9 cellular contexts compared by ENCODE assay signal in genomic region chr9:109319072-109319630, GRCh38. TPM values are rescaled to one million over a fixed set of nuclear protein-coding genes. Genes with fewer than 3 reads are reported as not detected.
DNase-seq lines count a peak whose midpoint lies in the region; ATAC-seq and TF ChIP-seq lines count a peak whose summit lies in the region.
"Had no signal": no experiment of that assay in that cellular context is flagged by ENCODE, and none has a peak within 500 bp of the region (broad histone marks: within the 10 kb centered on the region; RNA-seq: fewer than 3 reads in every experiment).

No MANE protein-coding gene starts in this region.

- no peaks in the 10 kb centered on the region for H3K36me3 ChIP-seq in BLaER1 treated with 17β-estradiol and CSF1 and Interleukin-3, amounts not matched to agents 10 nM and 100 nM
- H3K36me3 ChIP-seq in mammary epithelial cell (ENCODE audit: insufficient read depth, low read length) (no peaks in the 10 kb centered on the region), mesenchymal stem cell (ENCODE audit: control insufficient read depth in 1 of 2, insufficient read depth in 2 of 2, low read depth in 1 of 2, low read length in 2 of 2) (no peaks in the 10 kb centered on the region), tibial artery (no peaks in the 10 kb centered on the region)

- in situ Hi-C loops in mammary epithelial cell (cut with MboI; ENCODE audit: low sequenced_read_pairs in 2 of 2), result loop anchor here in 1 of 2 donors (5.0 kb wide), 2 partner anchors 62 to 137 kb away; no protein-coding TSS in a partner anchor

- peaks cover 0 to 47% (median 20%) of the 10 kb centered on the region in 11 experiments; a peak in 15 of 22 replicates for H4K20me1 ChIP-seq in BLaER1 treated with 17β-estradiol and CSF1 and Interleukin-3, amounts not matched to agents 10 nM and 100 nM
- no peaks in the 10 kb centered on the region for H4K20me1 ChIP-seq in mammary epithelial cell (ENCODE audit: insufficient read depth, low read length)

- no peak overlapping the region for H4K8ac ChIP-seq in mesenchymal stem cell (ENCODE audit: low read length)

- H3K27ac ChIP-seq in BLaER1 treated with 17β-estradiol and CSF1 and Interleukin-3, amounts not matched to agents 10 nM and 100 nM, result no peak overlapping the region
- H3K27ac ChIP-seq in mammary epithelial cell (ENCODE audit: insufficient read depth, low read depth, low read length), result peak overlapping the region; percentile 32
- H3K27ac ChIP-seq in mesenchymal stem cell (ENCODE audit: low read length, poor library complexity, severe bottlenecking), result no peak overlapping the region
- no peak overlapping the region for H3K27ac ChIP-seq in tibial artery

- DNase-seq in NCI-H1092 treated with DMSO at 0.1 percent for 48 hours (lab: John Stamatoyannopoulos, UW) (peak; percentile 53), mammary epithelial cell (no peak), mesenchymal stem cell (no peak), kidney glomerular epithelial cell (lab: John Stamatoyannopoulos, UW) (no peak), DMS153 treated with DMSO at 0.1 percent for 48 hours (lab: John Stamatoyannopoulos, UW; ENCODE audit: unreplicated experiment) (no peak), tibial artery (no peak)
- DNase-seq: NCI-H1105 had no signal

- CTCF ChIA-PET in mammary epithelial cell (lab: Charles Lee; ENCODE audit: low non-redundant PET), result interaction anchor here (0.5 to 0.6 kb wide), 2 partner anchors 26 to 62 kb away, joined by 3 to 4 read pairs; no protein-coding TSS in a partner anchor

- WGBS in mammary epithelial cell (ENCODE audit: low coverage, missing lambda C conversion rate), result 36% methylated on average over 30 of the region's 39 CpGs
- WGBS in mesenchymal stem cell, result 10% methylated on average over 34 of the region's 39 CpGs

- no peak overlapping the region for H2AK5ac ChIP-seq in mesenchymal stem cell (ENCODE audit: low read length, severe bottlenecking)

- peaks cover 7 to 19% (median 13%) of the 10 kb centered on the region in 10 experiments; a peak in 14 of 20 replicates for H3K4me1 ChIP-seq in BLaER1 treated with 17β-estradiol and CSF1 and Interleukin-3, amounts not matched to agents 10 nM and 100 nM
- peaks cover 48% of the 10 kb centered on the region for H3K4me1 ChIP-seq in mammary epithelial cell (ENCODE audit: insufficient read depth, low read length)
- H3K4me1 ChIP-seq in mesenchymal stem cell (ENCODE audit: control insufficient read depth, insufficient read depth, low read depth, low read length), result peaks cover 13% of the 10 kb centered on the region
- H3K4me1 ChIP-seq in tibial artery, result peaks cover 0 to 17% (median 13%) of the 10 kb centered on the region in 4 donors

- no peak overlapping the region for H3K18ac ChIP-seq in mesenchymal stem cell (ENCODE audit: low read depth in 1 of 2, low read length in 2 of 2)

- TF ChIP-seq CTCF in mammary epithelial cell (conservative IDR thresholded peaks at IDR 0.05 in 1 of 2, IDR thresholded peaks at IDR 0.05 in 1 of 2; ENCODE audit: extremely low read depth in 1 of 2, insufficient read depth in 1 of 2, low read depth in 1 of 2, low read length in 2 of 2) (no peak), tibial artery (IDR thresholded peaks at IDR 0.05) (no peak)

- H2BK12ac ChIP-seq in mesenchymal stem cell (ENCODE audit: low read length in 2 of 2), result no peak overlapping the region

- H3K14ac ChIP-seq in mesenchymal stem cell (ENCODE audit: low read length in 2 of 2), result no peak overlapping the region

- peak overlapping the region in 1 of 2 experiments; percentile 50 for H3K23ac ChIP-seq in mesenchymal stem cell (ENCODE audit: low read length in 2 of 2)

- H3K4me3 ChIP-seq in BLaER1 treated with 17β-estradiol and CSF1 and Interleukin-3, amounts not matched to agents 10 nM and 100 nM, result peak overlapping the region in 5 of 10 experiments; percentile 63 to 76 (median 69); a peak in 7 of 20 replicates
- H3K4me3 ChIP-seq in mammary epithelial cell (replicated peaks in 1 of 3; ENCODE audit: insufficient read depth in 1 of 3, low read depth in 2 of 3, low read length in 3 of 3) (peak overlapping the region; percentile 48 to 79 (median 55)), mesenchymal stem cell (ENCODE audit: insufficient read depth in 1 of 2, low read depth in 1 of 2, low read length in 2 of 2) (peak overlapping the region in 1 of 2 experiments; percentile 3), tibial artery (no peak overlapping the region)

- peaks cover 44 to 70% (median 52%) of the 10 kb centered on the region in 11 experiments for H3K27me3 ChIP-seq in BLaER1 treated with 17β-estradiol and CSF1 and Interleukin-3, amounts not matched to agents 10 nM and 100 nM
- no peaks in the 10 kb centered on the region for H3K27me3 ChIP-seq in mammary epithelial cell (ENCODE audit: insufficient read depth, low read length)
- peaks cover 61 to 80% of the 10 kb centered on the region in 2 experiments for H3K27me3 ChIP-seq in mesenchymal stem cell (ENCODE audit: control insufficient read depth in 1 of 2, insufficient read depth in 1 of 2, low read length in 2 of 2)
- H3K27me3 ChIP-seq in tibial artery, result peaks cover 0 to 52% of the 10 kb centered on the region in 2 donors

- dilution Hi-C loops in mammary epithelial cell (cut with HindIII; ENCODE audit: low sequenced_read_pairs), result no loop called here

- H3K4me2 ChIP-seq in BLaER1 treated with 17β-estradiol and CSF1 and Interleukin-3, amounts not matched to agents 10 nM and 100 nM, result peak overlapping the region in 8 of 11 experiments; percentile 14 to 93 (median 90); a peak in 12 of 22 replicates
- H3K4me2 ChIP-seq in mammary epithelial cell (ENCODE audit: insufficient read depth, low read depth, low read length), result peak overlapping the region; percentile 91
- H3K4me2 ChIP-seq in mesenchymal stem cell (ENCODE audit: low read length, poor library complexity, severe bottlenecking), result peak overlapping the region; percentile 63

- H3K9ac ChIP-seq in BLaER1 treated with 17β-estradiol and CSF1 and Interleukin-3, amounts not matched to agents 10 nM and 100 nM, result no peak overlapping the region
- no peak overlapping the region for H3K9ac ChIP-seq in mammary epithelial cell (ENCODE audit: insufficient read depth, low read length)
- H3K9ac ChIP-seq in mesenchymal stem cell (ENCODE audit: low read length), result no peak overlapping the region

- H4K91ac ChIP-seq in mesenchymal stem cell (ENCODE audit: low read length), result no peak overlapping the region

- no peak overlapping the region for H2BK5ac ChIP-seq in mesenchymal stem cell (ENCODE audit: low read depth, low read length, poor library complexity, severe bottlenecking)

- no peaks in the 10 kb centered on the region for H3K9me3 ChIP-seq in BLaER1 treated with 17β-estradiol and CSF1 and Interleukin-3, amounts not matched to agents 10 nM and 100 nM (replicated peaks in 1 of 11)
- H3K9me3 ChIP-seq in mammary epithelial cell (replicated peaks; ENCODE audit: insufficient read depth, low read length), result no peaks in the 10 kb centered on the region
- no peaks in the 10 kb centered on the region for H3K9me3 ChIP-seq in mesenchymal stem cell (ENCODE audit: control insufficient read depth, low read length)
- no peaks in the 10 kb centered on the region for H3K9me3 ChIP-seq in tibial artery

- H3K79me1 ChIP-seq in mesenchymal stem cell (replicated peaks; ENCODE audit: low read length, poor library complexity, severe bottlenecking), result no peaks in the 10 kb centered on the region

- no TSS peak for BruUV-seq in mammary epithelial cell (replicated peaks; lab: Mats Ljungman, UMichigan)

- no peaks in the 10 kb centered on the region for H3K79me2 ChIP-seq in mammary epithelial cell (ENCODE audit: insufficient read depth, low read length)

- intact Hi-C loops in mammary epithelial cell (cut with micrococcal nuclease) (loop anchor here (1.0 to 5.0 kb wide), 3 partner anchors 21 to 468 kb away; partner anchors contain the start of gene CTNNAL1), tibial artery (cut with DNase I; ENCODE audit: low total_unique reads) (no loop called here)

- no peak overlapping the region for H2BK120ac ChIP-seq in mesenchymal stem cell (ENCODE audit: low read depth, low read length)

- no peak overlapping the region for H3K4ac ChIP-seq in mesenchymal stem cell (ENCODE audit: low read depth in 1 of 2, low read length in 2 of 2)

- ATAC-seq in GM21619 (IDR thresholded peaks at IDR 0.05; ENCODE audit: unreplicated experiment), result no peak

- H2AFZ ChIP-seq in mammary epithelial cell (ENCODE audit: low read depth, low read length), result no peak overlapping the region
- H2AFZ ChIP-seq in mesenchymal stem cell (ENCODE audit: low read depth, low read length), result no peak overlapping the region

- H2BK15ac ChIP-seq in mesenchymal stem cell (ENCODE audit: low read depth, poor library complexity, severe bottlenecking), result no peak overlapping the region

RNA-seq across cellular contexts. Expression of gene EPB41L4B, which starts 1.7 kb away (rescaled TPM):
- 1 to 10 TPM; 3.5 to 4.8 TPM for total RNA-seq in mammary epithelial cell
- 3.3 TPM for polyA plus RNA-seq in mammary epithelial cell
- polyA minus RNA-seq in mammary epithelial cell, result 4.2 TPM
- 0.03 TPM for polyA plus RNA-seq in mesenchymal stem cell (2013, experiment 1 of 2)
- polyA plus RNA-seq in mesenchymal stem cell (2013, experiment 2 of 2), result 0.03 TPM

Comparison
In these comparisons a context has a peak if more than half of its experiments do, and no peak if none do; other contexts are left out.
1. H3K4me3 ChIP-seq: peak in mammary epithelial cell (3 of 3); none in tibial artery (0 of 2).
2. Peak in every context shown above with its lines, with median percentiles within 50 percentile points of each other: H3K4me2 ChIP-seq.